ENCODE assay signal across 22 cellular contexts in the genomic region with DNA sequence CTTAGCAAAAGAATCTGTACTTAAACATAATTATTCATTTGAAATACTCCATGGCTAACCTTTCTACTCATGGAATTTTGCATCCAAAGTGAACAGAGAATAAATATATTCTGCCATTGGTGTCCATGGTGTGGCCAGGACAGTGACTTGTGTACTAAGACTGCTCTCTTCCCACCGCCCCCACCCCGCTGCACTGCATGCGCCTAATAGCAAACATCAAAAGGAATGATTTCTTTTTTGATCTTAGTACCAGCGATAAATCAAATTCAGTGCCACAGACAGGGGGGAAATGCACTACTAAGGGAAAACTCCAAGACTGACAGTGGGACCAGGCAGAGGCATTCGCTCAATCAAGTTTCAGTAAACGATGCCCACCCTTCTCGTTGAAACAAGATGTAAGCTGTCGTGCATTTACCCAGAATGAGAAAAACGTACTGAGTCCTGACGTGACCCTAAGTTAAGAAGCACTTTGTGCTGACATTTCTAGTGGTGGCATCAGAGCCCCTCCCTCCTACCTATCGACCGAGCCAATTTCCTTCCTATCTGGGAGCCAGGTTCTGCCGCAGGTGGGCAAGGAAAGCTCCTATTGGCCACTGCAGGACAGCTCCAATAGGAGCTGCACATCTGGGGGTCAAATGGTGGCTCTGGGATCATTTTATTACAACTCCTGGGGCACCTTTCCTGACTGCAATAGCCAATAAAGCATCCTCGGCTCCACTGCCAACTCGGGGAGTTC. TPM values are rescaled to one million over a fixed set of nuclear protein-coding genes. Genes with fewer than 3 reads are reported as not detected.
DNase-seq lines count a peak whose midpoint lies in the region; ATAC-seq and TF ChIP-seq lines count a peak whose summit lies in the region.
"Had no signal": no experiment of that assay in that cellular context is flagged by ENCODE, and none has a peak within 500 bp of the region (broad histone marks: within the 10 kb centered on the region; RNA-seq: fewer than 3 reads in every experiment).

No MANE protein-coding gene starts in this region.

- DNase-seq in Right ventricle myocardium inferior (ENCODE audit: missing footprints) (no peak), right cardiac atrium (no peak), NCI-H82 treated with DMSO at 0.1 percent for 48 hours (lab: John Stamatoyannopoulos, UW; ENCODE audit: unreplicated experiment) (peak; percentile 56), left ventricle myocardium superior (no peak), lower leg skin (ENCODE audit: low spot score in 2 of 2) (no peak), SKM-1 (lab: John Stamatoyannopoulos, UW; ENCODE audit: unreplicated experiment) (no peak), PC-3 (no peak), medulla oblongata (ENCODE audit: extremely low spot score) (no peak)
- DNase-seq: 8988T; Caco-2; CD4-positive, alpha-beta T cell; GOT3; Kasumi-1; MG63; NCI-H1092; NCI-H2107; NCI-H226; NCI-H526; SIG-M5 had no signal

- H2AFZ ChIP-seq in PC-3 (ENCODE audit: low read length) = no peak overlapping the region

- no peak overlapping the region for H3K9ac ChIP-seq in PC-3 (ENCODE audit: low read length)

- no peak overlapping the region for H3K4me2 ChIP-seq in PC-3 (ENCODE audit: low read length)

- H3K4me3 ChIP-seq in right cardiac atrium (ENCODE audit: low read length) (no peak overlapping the region), lower leg skin (ENCODE audit: low read depth, poor library complexity, severe bottlenecking) (no peak overlapping the region), PC-3 (ENCODE audit: low read length) (no peak overlapping the region)
- H3K4me3 ChIP-seq: GM12878, MG63 had no signal

- no TSS peak for BruUV-seq in PC-3 (replicated peaks; lab: Mats Ljungman, UMichigan)

- no peaks in the 10 kb centered on the region for H3K9me2 ChIP-seq in PC-3 (replicated peaks; ENCODE audit: low read length)

- H3K27me3 ChIP-seq in right cardiac atrium (ENCODE audit: control insufficient read depth, insufficient read depth) (no peaks in the 10 kb centered on the region), PC-3 (ENCODE audit: low read length) (peaks cover 72% of the 10 kb centered on the region)

- H4K20me1 ChIP-seq in PC-3 (ENCODE audit: low read length) = no peaks in the 10 kb centered on the region

- 72% methylated on average over 15 of the region's 15 CpGs for WGBS in right cardiac atrium
- WGBS in lower leg skin, 2 donors = 46 to 50% methylated on average over 15 of the region's 15 CpGs

- no peaks in the 10 kb centered on the region for H3K36me3 ChIP-seq in PC-3 (ENCODE audit: low read depth, low read length)
- H3K36me3 ChIP-seq: MG63 had no signal

- CTCF ChIA-PET in PC-3 (lab: Charles Lee) = no interaction called here

- POLR2A ChIA-PET in PC-3 (lab: Charles Lee; ENCODE audit: unreplicated experiment) = no interaction called here

- H3K9me3 ChIP-seq in right cardiac atrium (ENCODE audit: control insufficient read depth, low read length) (no peaks in the 10 kb centered on the region), PC-3 (ENCODE audit: low read length) (no peaks in the 10 kb centered on the region)
- H3K9me3 ChIP-seq: Caco-2, MG63 had no signal

- no peak overlapping the region for H3K27ac ChIP-seq in right cardiac atrium (ENCODE audit: low read length)
- H3K27ac ChIP-seq in PC-3 (ENCODE audit: low read length) = no peak overlapping the region

- no peaks in the 10 kb centered on the region for H3F3A ChIP-seq in PC-3 (ENCODE audit: low read length, unreplicated experiment)

- H3K79me2 ChIP-seq in PC-3 (ENCODE audit: low read length) = no peaks in the 10 kb centered on the region

- H3K4me1 ChIP-seq in right cardiac atrium (ENCODE audit: control insufficient read depth, insufficient read depth, low read length) (no peaks in the 10 kb centered on the region), PC-3 (ENCODE audit: insufficient read depth, low read length) (no peaks in the 10 kb centered on the region)
- H3K4me1 ChIP-seq: Caco-2 had no signal

- ATAC-seq in Right ventricle myocardium inferior (peak; percentile 34), right cardiac atrium (no peak), left ventricle myocardium superior (peak; percentile 51), PC-3 (no peak)
- ATAC-seq: GM12878, SK-N-SH treated with all-trans-retinoic acid at 6 μM for 48 hours had no signal

- intact Hi-C loops in Right ventricle myocardium inferior (cut with DNase I) = no loop called here
- intact Hi-C loops in right cardiac atrium (cut with DNase I) = no loop called here
- intact Hi-C loops in left ventricle myocardium superior (cut with micrococcal nuclease) = no loop called here
- intact Hi-C loops in lower leg skin (cut with DNase I; ENCODE audit: low total_unique reads) = no loop called here
- intact Hi-C loops in PC-3 (cut with micrococcal nuclease) = no loop called here

- no peak for TF ChIP-seq CTCF in lower leg skin (IDR thresholded peaks at IDR 0.05)
- no peak for TF ChIP-seq CTCF in PC-3 (conservative IDR thresholded peaks at IDR 0.05; ENCODE audit: low read depth, low read length)

- no peak for TF ChIP-seq POLR2A in lower leg skin (IDR thresholded peaks at IDR 0.05)

RNA-seq across cellular contexts. Expression of gene ESRRG, which starts 12.5 kb away (rescaled TPM):
- 46.2 TPM for total RNA-seq in Right ventricle myocardium inferior
- total RNA-seq in right cardiac atrium = 10 to 100 TPM; 27.6 to 50.4 (median 41.6) TPM
- polyA plus RNA-seq in right cardiac atrium = 10.1 TPM
- 51.5 TPM for total RNA-seq in left ventricle myocardium superior
- total RNA-seq in lower leg skin = 1 to 10 TPM in 3 of 4 donors, under 1 TPM in 1; 0.76 to 7.0 (median 5.2) TPM
- 1.1 and 1.7 TPM in 2 replicates for total RNA-seq in PC-3 (2014; rRNA removed)
- total RNA-seq: B cell; CD4-positive, alpha-beta T cell; GM12878 had no signal

Comparison
In these comparisons a context has a peak if more than half of its experiments do, and no peak if none do; other contexts are left out.
1. ATAC-seq: peak in Right ventricle myocardium inferior (single experiment) and left ventricle myocardium superior (single experiment); none in right cardiac atrium (0 of 2) and PC-3 (single experiment).